ENCODE assay signal across 23 cellular contexts in genomic region chr13:97074618-97075017, GRCh38.
DNase-seq lines count a peak whose midpoint lies in the region; ATAC-seq, FAIRE-seq and TF ChIP-seq lines count a peak whose summit lies in the region.
"Had no signal": no experiment of that assay in that cellular context is flagged by ENCODE, and none has a peak within 500 bp of the region (broad histone marks: within the 10 kb centered on the region; RNA-seq: fewer than 3 reads in every experiment).

No MANE protein-coding gene starts in this region.

- no peaks in the 10 kb centered on the region for H3K36me3 ChIP-seq in osteoblast (ENCODE audit: insufficient read depth, low read length)
- H3K36me3 ChIP-seq: BLaER1 treated with 17β-estradiol and CSF1 and Interleukin-3, amounts not matched to agents 10 nM and 100 nM had no signal

- no peaks in the 10 kb centered on the region for H3K79me2 ChIP-seq in osteoblast (ENCODE audit: insufficient read depth, low read length)

- no peak overlapping the region for H3K4me3 Mint-ChIP-seq in T-helper 17 cell
- H3K4me3 Mint-ChIP-seq in osteocyte (ENCODE audit: unreplicated experiment) = no peak overlapping the region
- H3K4me3 Mint-ChIP-seq: B cell; CD4-positive, alpha-beta T cell; CD8-positive, alpha-beta T cell had no signal

- H3K4me3 ChIP-seq in osteoblast (ENCODE audit: insufficient read depth, low read length) = no peak overlapping the region
- H3K4me3 ChIP-seq: A549; BLaER1 treated with 17β-estradiol and CSF1 and Interleukin-3, amounts not matched to agents 10 nM and 100 nM; GM12878 had no signal

- H3K9me3 ChIP-seq in osteoblast (ENCODE audit: low read depth, low read length) = no peaks in the 10 kb centered on the region
- peaks cover 3% of the 10 kb centered on the region for H3K9me3 ChIP-seq in T-helper 17 cell (ENCODE audit: control insufficient read depth, low read length, poor library complexity, severe bottlenecking)

- H3K27ac Mint-ChIP-seq in T-helper 17 cell = no peak overlapping the region
- no peak overlapping the region for H3K27ac Mint-ChIP-seq in osteocyte (ENCODE audit: unreplicated experiment)
- H3K27ac Mint-ChIP-seq: B cell; CD4-positive, alpha-beta T cell; CD8-positive, alpha-beta T cell had no signal

- H3K4me2 ChIP-seq in osteoblast (ENCODE audit: insufficient read depth, low read length) = no peak overlapping the region
- H3K4me2 ChIP-seq: A549; BLaER1 treated with 17β-estradiol and CSF1 and Interleukin-3, amounts not matched to agents 10 nM and 100 nM had no signal

- no peaks in the 10 kb centered on the region for H3K4me1 Mint-ChIP-seq in T-helper 17 cell
- H3K4me1 Mint-ChIP-seq in osteocyte (ENCODE audit: unreplicated experiment) = peaks cover 1% of the 10 kb centered on the region
- H3K4me1 Mint-ChIP-seq: B cell had no signal

- DNase-seq in NCI-H748 (lab: John Stamatoyannopoulos, UW; ENCODE audit: unreplicated experiment) (peak; percentile 5), NCI-H748 treated with DMSO at 0.1 percent for 48 hours (lab: John Stamatoyannopoulos, UW) (no peak), osteoblast (ENCODE audit: insufficient read length, low spot score, missing footprints) (peak; percentile 1), T-helper 17 cell (no peak), osteocyte (ENCODE audit: extremely low spot score, unreplicated experiment) (no peak)
- DNase-seq: AML-193; Caco-2; Calu3; CD4-positive, alpha-beta T cell; CD8-positive, alpha-beta T cell; DMS79 treated with DMSO at 0.1 percent for 48 hours; GDM1 had no signal

- TF ChIP-seq CTCF in osteoblast (IDR thresholded peaks at IDR 0.05; ENCODE audit: extremely low read depth, low read depth, low read length) = no peak
- no peak for TF ChIP-seq CTCF in osteocyte (IDR thresholded peaks at IDR 0.05)

- no peak overlapping the region for H3K27ac ChIP-seq in osteoblast (ENCODE audit: low read depth, low read length)
- H3K27ac ChIP-seq: 22Rv1; A549; BLaER1 treated with 17β-estradiol and CSF1 and Interleukin-3, amounts not matched to agents 10 nM and 100 nM; C4-2B had no signal

- peaks cover 25% of the 10 kb centered on the region for H3K27me3 Mint-ChIP-seq in T-helper 17 cell
- H3K27me3 Mint-ChIP-seq in osteocyte (ENCODE audit: unreplicated experiment) = no peaks in the 10 kb centered on the region
- H3K27me3 Mint-ChIP-seq: B cell had no signal

- no peaks in the 10 kb centered on the region for H3K4me1 ChIP-seq in osteoblast (ENCODE audit: insufficient read depth, low read length)
- H3K4me1 ChIP-seq: A549, Caco-2 had no signal

- FAIRE-seq in G401.6 (lab: Jason Lieb, UNC) = peak; percentile 8
- FAIRE-seq in colon (lab: Jason Lieb, UNC) = peak; percentile 45
- FAIRE-seq: A549, D721Med, GM12878, GM12892, GM18507 had no signal

- ATAC-seq in T-helper 17 cell = no peak
- ATAC-seq: A549; CD8-positive, alpha-beta T cell; GM12878 had no signal

- H3K27me3 ChIP-seq in osteoblast (ENCODE audit: insufficient read depth, low read length) = no peaks in the 10 kb centered on the region
- H3K27me3 ChIP-seq: BLaER1 treated with 17β-estradiol and CSF1 and Interleukin-3, amounts not matched to agents 10 nM and 100 nM had no signal

- H3K36me3 Mint-ChIP-seq in T-helper 17 cell (ENCODE audit: low read depth) (peaks cover 2% of the 10 kb centered on the region), osteocyte (ENCODE audit: unreplicated experiment) (peaks cover 4% of the 10 kb centered on the region)
- H3K36me3 Mint-ChIP-seq: CD8-positive, alpha-beta T cell had no signal

- H4K20me1 ChIP-seq in osteoblast (ENCODE audit: insufficient read depth, low read length) = no peaks in the 10 kb centered on the region
- H4K20me1 ChIP-seq: BLaER1 treated with 17β-estradiol and CSF1 and Interleukin-3, amounts not matched to agents 10 nM and 100 nM had no signal

- H2AFZ ChIP-seq in osteoblast (ENCODE audit: low read length) = no peak overlapping the region

- H3K9me3 Mint-ChIP-seq in osteocyte (ENCODE audit: unreplicated experiment) = peaks cover 18% of the 10 kb centered on the region

Comparison
In these comparisons a context has a peak if more than half of its experiments do, and no peak if none do; other contexts are left out.
1. DNase-seq: peak in NCI-H748 (single experiment) and osteoblast (single experiment); none in NCI-H748 treated with DMSO at 0.1 percent for 48 hours (single experiment), T-helper 17 cell (0 of 3) and osteocyte (single experiment).